ENCODE assay signal across 8 cellular contexts in the genomic region with DNA sequence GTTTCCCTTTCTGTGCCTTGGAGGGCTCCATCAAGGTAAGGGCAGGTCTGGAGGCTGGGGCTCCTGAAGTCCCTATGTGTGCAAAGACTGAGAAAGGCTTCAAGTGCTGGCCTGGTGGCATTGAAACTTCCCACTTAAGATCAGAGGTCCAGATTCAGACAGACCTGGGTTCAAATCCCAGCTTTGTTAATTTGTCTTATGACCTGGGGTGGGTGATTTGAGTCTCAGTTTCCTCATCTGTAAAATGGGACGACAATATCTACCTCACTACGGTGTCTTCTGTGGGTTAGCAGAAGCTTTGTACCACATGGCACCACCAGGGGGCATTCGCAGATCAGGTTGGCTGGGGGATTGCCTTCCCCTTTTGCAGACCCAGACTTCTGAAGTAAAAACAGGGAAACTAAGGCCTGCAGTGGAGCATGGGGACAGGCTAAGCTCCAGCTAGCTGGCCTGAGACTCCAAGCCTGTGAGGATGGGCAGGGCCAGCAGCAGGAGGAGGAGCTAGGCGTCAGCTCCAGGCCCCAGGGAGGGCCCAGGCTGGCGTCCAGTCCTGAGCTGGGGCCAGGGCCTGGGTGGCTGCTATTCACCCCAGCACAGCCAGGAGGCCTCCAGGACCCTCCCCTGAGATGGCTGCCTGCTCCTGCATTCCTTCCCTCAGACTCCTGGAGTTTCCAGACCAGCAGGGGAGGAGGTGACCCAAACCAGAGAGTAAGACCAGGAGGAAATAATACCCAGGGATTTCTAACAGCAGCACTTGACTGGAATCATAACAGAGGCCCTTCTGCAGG. TPM values are rescaled to one million over a fixed set of nuclear protein-coding genes. Genes with fewer than 3 reads are reported as not detected.
DNase-seq lines count a peak whose midpoint lies in the region; ATAC-seq and TF ChIP-seq lines count a peak whose summit lies in the region.

No MANE protein-coding gene starts in this region.

- TF ChIP-seq CTCF in BJ (IDR thresholded peaks at IDR 0.05; ENCODE audit: insufficient read depth, low read depth, low read length) (peak; percentile 80), HEK293 (tag by site-specific recombination; IDR thresholded peaks at IDR 0.05) (peak; percentile 84), epithelial cell of esophagus (IDR thresholded peaks at IDR 0.05; ENCODE audit: insufficient read depth, low read depth, low read length, missing control alignments) (peak; percentile 79), mesothelial cell of epicardium (IDR thresholded peaks at IDR 0.05; ENCODE audit: unreplicated experiment) (peak; percentile 79)

- DNase-seq in BJ (ENCODE audit: low read depth) (peak; percentile 57), NT2/D1 (ENCODE audit: low read depth, low spot score) (peak; percentile 66), activated T-cell treated with anti-CD3 and anti-CD28 coated beads for 1 hour (ENCODE audit: low read depth) (peak; percentile 88), epithelial cell of esophagus (ENCODE audit: low read depth) (peak; percentile 88), mesothelial cell of epicardium (ENCODE audit: low spot score in 2 of 2, unreplicated experiment in 2 of 2) (peak; percentile 41 to 73)
- peak; percentile 84 for DNase-seq in stimulated activated CD8-positive, alpha-beta memory T cell treated with anti-CD3 and anti-CD28 coated beads, Interleukin-15, amount 100 ng/mL, for 1 hour (ENCODE audit: low read depth)

- CTCF ChIA-PET in BJ (lab: Yijun Ruan, JAX) (interaction anchor here (0.6 to 10.6 kb wide), 41 partner anchors 8 to 1008 kb away, joined by 3 to 204 read pairs (median 6); a partner anchor contains a TSS), HEK293 (lab: Yijun Ruan, JAX) (interaction anchor here (0.5 to 4.0 kb wide), 60 partner anchors 8 to 617 kb away, joined by 3 to 80 read pairs (median 4); a partner anchor contains a TSS)

- POLR2A ChIA-PET in BJ (lab: Charles Lee) = no interaction called here
- POLR2A ChIA-PET in HEK293 (lab: Yijun Ruan, JAX) = interaction anchor here (0.6 to 1.6 kb wide), 9 partner anchors 10 to 1129 kb away, joined by 3 to 18 read pairs (median 4); a partner anchor contains a TSS

- H3K9me3 ChIP-seq in HEK293 (ENCODE audit: control insufficient read depth, insufficient read depth, low read depth, low read length) = no peaks in the 10 kb centered on the region
- H3K9me3 ChIP-seq in NT2/D1 (ENCODE audit: insufficient read depth, low read length) = no peaks in the 10 kb centered on the region

- H3K9ac ChIP-seq in NT2/D1 (ENCODE audit: insufficient read length, low read depth) = no peak overlapping the region

- H3K27ac ChIP-seq in HEK293 (ENCODE audit: extremely low read depth, low read depth, low read length) = no peak overlapping the region

- H3K36me3 ChIP-seq in BJ (ENCODE audit: control insufficient read depth, insufficient read depth, low read length) (peaks cover 18% of the 10 kb centered on the region), HEK293 (ENCODE audit: control insufficient read depth in 2 of 2, insufficient read depth in 1 of 2, low read length in 2 of 2) (peaks cover 0 to 27% of the 10 kb centered on the region in 2 experiments; a peak in 1 of 3 replicates), NT2/D1 (ENCODE audit: insufficient read depth, insufficient read length, low read length) (peaks cover 41% of the 10 kb centered on the region)

- no peaks in the 10 kb centered on the region for H3K27me3 Mint-ChIP-seq in mesothelial cell of epicardium (ENCODE audit: low read depth)

- no peaks in the 10 kb centered on the region for H3K9me3 Mint-ChIP-seq in mesothelial cell of epicardium

- peak overlapping the region; percentile 84 for H3K27ac Mint-ChIP-seq in mesothelial cell of epicardium

- peaks cover 4% of the 10 kb centered on the region for H3K36me3 Mint-ChIP-seq in mesothelial cell of epicardium

- H3K4me3 Mint-ChIP-seq in mesothelial cell of epicardium = peak overlapping the region; percentile 70

- H3K27me3 ChIP-seq in BJ (ENCODE audit: control insufficient read depth, insufficient read depth, low read length) (no peaks in the 10 kb centered on the region), NT2/D1 (ENCODE audit: insufficient read depth, insufficient read length) (no peaks in the 10 kb centered on the region)

- peaks cover 15% of the 10 kb centered on the region for H3K4me1 Mint-ChIP-seq in mesothelial cell of epicardium

- no peak for ATAC-seq in HG02588 (IDR thresholded peaks at IDR 0.05; ENCODE audit: unreplicated experiment)

- H3K4me3 ChIP-seq in BJ (ENCODE audit: low read depth, low read length) (peak overlapping the region; percentile 71), HEK293 (ENCODE audit: low read depth, low read length) (no peak overlapping the region), NT2/D1 (ENCODE audit: insufficient read length, low read depth) (peak overlapping the region; percentile 49), epithelial cell of esophagus (ENCODE audit: low read length) (peak overlapping the region; percentile 75)

- no peaks in the 10 kb centered on the region; the same call in 1 of the 2 replicates for H3K4me1 ChIP-seq in HEK293 (ENCODE audit: control insufficient read depth, insufficient read depth, low read length)
- H3K4me1 ChIP-seq in NT2/D1 (ENCODE audit: insufficient read depth, insufficient read length) = peaks cover 23% of the 10 kb centered on the region

TF ChIP-seq in HEK293, 187 proteins besides CTCF, POLR2A, EP300 and RAD21 (continues in another document):
- no peak for TF ChIP-seq PRDM1 (tag by site-specific recombination; IDR thresholded peaks at IDR 0.05)
- peak; percentile 29; the same call in 1 of the 2 replicates for TF ChIP-seq ZBTB20 (tag by site-specific recombination; IDR thresholded peaks at IDR 0.05)
- TF ChIP-seq, protein P1, sequence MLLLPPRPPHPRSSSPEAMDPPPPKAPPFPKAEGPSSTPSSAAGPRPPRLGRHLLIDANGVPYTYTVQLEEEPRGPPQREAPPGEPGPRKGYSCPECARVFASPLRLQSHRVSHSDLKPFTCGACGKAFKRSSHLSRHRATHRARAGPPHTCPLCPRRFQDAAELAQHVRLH (tag by site-specific recombination; IDR thresholded peaks at IDR 0.05) = peak; percentile 95
- TF ChIP-seq ZNF423 (tag by site-specific recombination; IDR thresholded peaks at IDR 0.05) = no peak
- TF ChIP-seq, protein P2, sequence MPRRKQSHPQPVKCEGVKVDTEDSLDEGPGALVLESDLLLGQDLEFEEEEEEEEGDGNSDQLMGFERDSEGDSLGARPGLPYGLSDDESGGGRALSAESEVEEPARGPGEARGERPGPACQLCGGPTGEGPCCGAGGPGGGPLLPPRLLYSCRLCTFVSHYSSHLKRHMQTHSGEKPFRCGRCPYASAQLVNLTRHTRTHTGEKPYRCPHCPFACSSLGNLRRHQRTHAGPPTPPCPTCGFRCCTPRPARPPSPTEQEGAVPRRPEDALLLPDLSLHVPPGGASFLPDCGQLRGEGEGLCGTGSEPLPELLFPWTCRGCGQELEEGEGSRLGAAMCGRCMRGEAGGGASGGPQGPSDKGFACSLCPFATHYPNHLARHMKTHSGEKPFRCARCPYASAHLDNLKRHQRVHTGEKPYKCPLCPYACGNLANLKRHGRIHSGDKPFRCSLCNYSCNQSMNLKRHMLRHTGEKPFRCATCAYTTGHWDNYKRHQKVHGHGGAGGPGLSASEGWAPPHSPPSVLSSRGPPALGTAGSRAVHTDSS (tag by site-specific recombination; IDR thresholded peaks at IDR 0.05) = 0 out of 2 replicates have a peak, but pooled peaks have one; percentile 15
- 0 out of 2 replicates have a peak, but pooled peaks have one; percentile 41 for TF ChIP-seq ZNF629 (tag by site-specific recombination; IDR thresholded peaks at IDR 0.05)
- peak; percentile 29; the same call in 1 of the 2 replicates for TF ChIP-seq ZBTB17 (tag by site-specific recombination; IDR thresholded peaks at IDR 0.05)
- TF ChIP-seq, protein P3, sequence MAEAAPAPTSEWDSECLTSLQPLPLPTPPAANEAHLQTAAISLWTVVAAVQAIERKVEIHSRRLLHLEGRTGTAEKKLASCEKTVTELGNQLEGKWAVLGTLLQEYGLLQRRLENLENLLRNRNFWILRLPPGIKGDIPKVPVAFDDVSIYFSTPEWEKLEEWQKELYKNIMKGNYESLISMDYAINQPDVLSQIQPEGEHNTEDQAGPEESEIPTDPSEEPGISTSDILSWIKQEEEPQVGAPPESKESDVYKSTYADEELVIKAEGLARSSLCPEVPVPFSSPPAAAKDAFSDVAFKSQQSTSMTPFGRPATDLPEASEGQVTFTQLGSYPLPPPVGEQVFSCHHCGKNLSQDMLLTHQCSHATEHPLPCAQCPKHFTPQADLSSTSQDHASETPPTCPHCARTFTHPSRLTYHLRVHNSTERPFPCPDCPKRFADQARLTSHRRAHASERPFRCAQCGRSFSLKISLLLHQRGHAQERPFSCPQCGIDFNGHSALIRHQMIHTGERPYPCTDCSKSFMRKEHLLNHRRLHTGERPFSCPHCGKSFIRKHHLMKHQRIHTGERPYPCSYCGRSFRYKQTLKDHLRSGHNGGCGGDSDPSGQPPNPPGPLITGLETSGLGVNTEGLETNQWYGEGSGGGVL (tag by site-specific recombination; IDR thresholded peaks at IDR 0.05) = no peak
- peak; percentile 22; the same call in 1 of the 2 replicates for TF ChIP-seq IKZF3 (tag by site-specific recombination; IDR thresholded peaks at IDR 0.05)
- TF ChIP-seq SP3 (tag by site-specific recombination; IDR thresholded peaks at IDR 0.05) = peak; percentile 37; the same call in 1 of the 2 replicates
- TF ChIP-seq MZF1 (tag by site-specific recombination; IDR thresholded peaks at IDR 0.05; ENCODE audit: borderline replicate concordance) = 0 out of 2 replicates have a peak, but pooled peaks have one; percentile 57
- no peak for TF ChIP-seq ZNF157 (tag by site-specific recombination; IDR thresholded peaks at IDR 0.05)
- peak; percentile 87 for TF ChIP-seq ZNF654 (tag by site-specific recombination; IDR thresholded peaks at IDR 0.05; ENCODE audit: low read depth)
- peak; percentile 50 for TF ChIP-seq SP2 (tag by site-specific recombination; IDR thresholded peaks at IDR 0.05)
- TF ChIP-seq KLF8 (tag by site-specific recombination; IDR thresholded peaks at IDR 0.05) = peak; percentile 50; the same call in 1 of the 2 replicates
- peak; percentile 35 for TF ChIP-seq ZNF623 (tag by site-specific recombination; IDR thresholded peaks at IDR 0.05)
- TF ChIP-seq GLIS2 (tag by site-specific recombination; IDR thresholded peaks at IDR 0.05) = peak; percentile 82

RNA-seq across cellular contexts. Expression of a gene that starts 1.5 kb away (rescaled TPM):
- polyA plus RNA-seq in BJ (2011; rRNA removed) = 7.7 and 16.4 TPM in 2 replicates
- polyA minus RNA-seq in BJ (2011; rRNA and poly(A)+ RNA removed) = 2.7 and 3.1 TPM in 2 replicates
- total RNA-seq in mesothelial cell of epicardium = 10.9 to 13.5 TPM (median 13.5 TPM) in 3 replicates

RNA-seq across cellular contexts. Expression of a gene that starts 21.2 kb away (rescaled TPM):
- polyA plus RNA-seq in BJ (2011; rRNA removed) = not detected in 2 replicates
- not detected in 2 replicates for polyA minus RNA-seq in BJ (2011; rRNA and poly(A)+ RNA removed)
- total RNA-seq in mesothelial cell of epicardium = not detected in 3 replicates

RNA-seq across cellular contexts. Expression of a gene that starts 38.9 kb away (rescaled TPM):
- polyA plus RNA-seq in BJ (2011; rRNA removed) = 13.6 and 22.1 TPM in 2 replicates
- polyA minus RNA-seq in BJ (2011; rRNA and poly(A)+ RNA removed) = 11.4 and 21.6 TPM in 2 replicates
- 12.8 to 15.1 TPM (median 13.7 TPM) in 3 replicates for total RNA-seq in mesothelial cell of epicardium

RNA-seq across cellular contexts. Expression of a gene that starts 41.3 kb away (rescaled TPM):
- polyA plus RNA-seq in BJ (2011; rRNA removed) = 3.8 and 5.8 TPM in 2 replicates
- 12.0 and 28.9 TPM in 2 replicates for polyA minus RNA-seq in BJ (2011; rRNA and poly(A)+ RNA removed)
- 15.4 to 16.9 TPM (median 15.8 TPM) in 3 replicates for total RNA-seq in mesothelial cell of epicardium
